In the genomic region with DNA sequence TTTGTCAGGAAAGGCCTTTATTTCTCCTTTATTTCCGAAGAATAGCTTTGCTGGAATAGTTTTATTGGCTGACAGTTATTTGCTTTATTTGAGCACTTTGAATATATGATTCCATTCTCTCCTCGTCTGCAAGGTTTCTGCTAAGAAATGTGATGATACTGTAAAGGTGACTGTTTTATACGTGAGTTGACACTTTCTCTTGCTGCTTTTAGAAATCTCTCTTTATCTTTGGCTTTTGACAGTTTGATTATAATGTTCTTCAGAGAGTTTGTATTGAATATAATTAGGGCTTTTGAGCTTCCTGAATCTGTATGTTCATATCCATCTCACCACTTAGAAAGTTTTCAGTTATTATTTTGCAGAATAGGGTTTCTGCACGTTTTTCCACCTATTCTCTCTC, we compare ENCODE assay signal across 25 cellular contexts.
"Had no signal": no experiment of that assay in that cellular context is flagged by ENCODE, and none has a peak within 500 bp of the region (broad histone marks: within the 10 kb centered on the region; RNA-seq: fewer than 3 reads in every experiment).

No MANE protein-coding gene starts in this region.

- H3K4me1 Mint-ChIP-seq: endodermal cell had no signal

- H3K4me3 ChIP-seq: colonic mucosa, coronary artery, dorsolateral prefrontal cortex, esophagus muscularis mucosa, esophagus squamous epithelium, gastrocnemius medialis, gastroesophageal sphincter, heart left ventricle, heart right ventricle had no signal

- H3K27ac ChIP-seq: colonic mucosa, coronary artery, dorsolateral prefrontal cortex, epithelial cell of prostate, esophagus muscularis mucosa, esophagus squamous epithelium, foreskin keratinocyte, gastrocnemius medialis, gastroesophageal sphincter, heart left ventricle, heart right ventricle had no signal

- DNase-seq: colonic mucosa; cortex of kidney; dermis blood vessel endothelial cell; dorsolateral prefrontal cortex; effector CD4-positive, alpha-beta T cell; effector CD8-positive, alpha-beta T cell; effector memory CD4-positive, alpha-beta T cell; effector memory CD8-positive, alpha-beta T cell; endodermal cell; erythroblast; esophagus squamous epithelium; foreskin fibroblast; foreskin keratinocyte; foreskin melanocyte; gastrocnemius medialis; glutamatergic neuron; head of caudate nucleus; heart left ventricle; heart right ventricle had no signal

- H3K27me3 ChIP-seq: colonic mucosa, dorsolateral prefrontal cortex, esophagus muscularis mucosa, esophagus squamous epithelium, foreskin keratinocyte, gastrocnemius medialis, gastroesophageal sphincter, heart left ventricle, heart right ventricle had no signal

- H3K27ac Mint-ChIP-seq: dendritic cell treated with granulocyte-macrophage colony-stimulating factor and Interleukin-4, amounts not matched to agents 40 ng/mL and 50 ng/mL, for 4 days; effector memory CD8-positive, alpha-beta T cell; endodermal cell had no signal

- ATAC-seq: effector memory CD8-positive, alpha-beta T cell; esophagus mucosa; foreskin keratinocyte; gastrocnemius medialis; gastroesophageal sphincter; heart left ventricle; heart right ventricle had no signal

- H3K4me3 Mint-ChIP-seq: dendritic cell treated with granulocyte-macrophage colony-stimulating factor and Interleukin-4, amounts not matched to agents 40 ng/mL and 50 ng/mL, for 4 days; effector memory CD8-positive, alpha-beta T cell; endodermal cell had no signal

- H3K9me3 ChIP-seq: colonic mucosa, esophagus muscularis mucosa, esophagus squamous epithelium, gastrocnemius medialis, gastroesophageal sphincter, heart left ventricle had no signal

- H3K36me3 ChIP-seq: colonic mucosa, esophagus muscularis mucosa, esophagus squamous epithelium, gastrocnemius medialis, gastroesophageal sphincter, heart left ventricle, heart right ventricle had no signal

- H3K27me3 Mint-ChIP-seq: dendritic cell treated with granulocyte-macrophage colony-stimulating factor and Interleukin-4, amounts not matched to agents 40 ng/mL and 50 ng/mL, for 4 days; effector memory CD8-positive, alpha-beta T cell had no signal
